2 cellular contexts compared by ENCODE assay signal in genomic region chr17:53135969-53136368, GRCh38.
TF ChIP-seq lines count a peak whose summit lies in the region.

No MANE protein-coding gene starts in this region.

TF ChIP-seq in GM23338, 12 proteins besides CTCF, POLR2A, EP300 and RAD21 (continued from another document):
- TF ChIP-seq REST (IDR thresholded peaks at IDR 0.05; ENCODE audit: unreplicated experiment) (no peak), ETS1 (IDR thresholded peaks at IDR 0.05) (no peak), NANOG (IDR thresholded peaks at IDR 0.05; ENCODE audit: borderline replicate concordance) (no peak), ZNF462 (CRISPR knock-in tag; IDR thresholded peaks at IDR 0.05) (no peak), ZNF114 (CRISPR knock-in tag; IDR thresholded peaks at IDR 0.05) (no peak), ZNF331 (CRISPR knock-in tag; IDR thresholded peaks at IDR 0.05; ENCODE audit: low read depth) (no peak)

TF ChIP-seq in SK-N-SH treated with all-trans-retinoic acid at 6 μM for 48 hours, 23 proteins besides CTCF, POLR2A, EP300 and RAD21 (continued from another document):
- TF ChIP-seq CREB5 (CRISPR knock-in tag; IDR thresholded peaks at IDR 0.05; ENCODE audit: low read depth) (peak; percentile 27; the same call in 1 of the 2 replicates), OSR1 (CRISPR knock-in tag; IDR thresholded peaks at IDR 0.05) (no peak), ZFP3 (CRISPR knock-in tag; IDR thresholded peaks at IDR 0.05) (peak; percentile 38; the same call in 1 of the 2 replicates), ARNTL (CRISPR knock-in tag; IDR thresholded peaks at IDR 0.05; ENCODE audit: borderline replicate concordance, low read depth) (no peak), ZNF565 (CRISPR knock-in tag; conservative IDR thresholded peaks at IDR 0.05; ENCODE audit: low read depth) (no peak), ZNF70 (CRISPR knock-in tag; IDR thresholded peaks at IDR 0.05) (peak; percentile 44; the same call in 1 of the 2 replicates), PPARA (CRISPR knock-in tag; IDR thresholded peaks at IDR 0.05; ENCODE audit: borderline replicate concordance) (0 out of 2 replicates have a peak, but pooled peaks have one; percentile 37), POU6F1 (CRISPR knock-in tag; IDR thresholded peaks at IDR 0.05; ENCODE audit: borderline replicate concordance, low read depth) (no peak), TOX (CRISPR knock-in tag; IDR thresholded peaks at IDR 0.05; ENCODE audit: borderline replicate concordance) (no peak), SNAI2 (CRISPR knock-in tag; IDR thresholded peaks at IDR 0.05) (peak; percentile 35; the same call in 1 of the 2 replicates), ZNF8 (CRISPR knock-in tag; IDR thresholded peaks at IDR 0.05) (peak; percentile 68), RARB (CRISPR knock-in tag; IDR thresholded peaks at IDR 0.05) (no peak), TSHZ2 (CRISPR knock-in tag; IDR thresholded peaks at IDR 0.05) (peak; percentile 99), ZFP30 (CRISPR knock-in tag; IDR thresholded peaks at IDR 0.05) (no peak), TCF4 (CRISPR knock-in tag; IDR thresholded peaks at IDR 0.05; ENCODE audit: borderline replicate concordance) (peak; percentile 96), BACH2 (CRISPR knock-in tag; IDR thresholded peaks at IDR 0.05; ENCODE audit: borderline replicate concordance) (no peak)
